In the genomic region with DNA sequence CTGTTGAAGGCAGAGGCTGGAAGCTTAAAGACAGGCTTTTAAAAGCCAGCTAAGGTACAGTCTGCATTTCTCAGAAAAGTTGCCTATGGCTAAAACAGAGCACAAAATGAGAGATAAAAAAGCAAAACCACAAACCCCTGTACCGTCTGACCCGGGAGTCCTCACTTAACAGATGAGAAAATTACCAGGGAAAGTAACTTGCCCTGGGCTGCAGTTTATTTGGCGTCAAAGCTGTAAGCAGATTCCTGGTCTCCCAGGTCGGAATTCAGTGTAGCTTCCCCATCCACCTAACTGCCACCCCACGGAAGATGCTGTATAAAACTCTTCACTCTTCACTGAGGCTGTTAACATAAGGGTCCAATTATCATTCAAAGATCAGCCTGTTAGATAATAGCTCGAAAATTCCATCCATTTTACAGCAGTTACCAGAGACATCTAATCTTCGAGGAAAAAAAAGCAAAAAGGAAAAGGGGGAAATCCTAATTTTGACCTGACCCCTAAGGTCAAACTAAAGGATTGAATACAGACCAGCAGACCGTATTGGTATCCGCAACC, we compare ENCODE assay signal across 1 cellular context.
TF ChIP-seq lines count a peak whose summit lies in the region.

No MANE protein-coding gene starts in this region.

TF ChIP-seq in endothelial cell of umbilical vein, 7 proteins besides CTCF, POLR2A, EP300 and RAD21 (continued from another document):
- TF ChIP-seq EZH2 (IDR thresholded peaks at IDR 0.05; ENCODE audit: borderline replicate concordance, low read depth, low read length, severe bottlenecking): no peak
TF ChIP-seq in endothelial cell of umbilical vein: peak in this region for 0.
